ENCODE assay signal across 35 cellular contexts in genomic region chr10:36375107-36375506, GRCh38.
"Had no signal": no experiment of that assay in that cellular context is flagged by ENCODE, and none has a peak within 500 bp of the region (broad histone marks: within the 10 kb centered on the region; RNA-seq: fewer than 3 reads in every experiment).

No MANE protein-coding gene starts in this region.

- H3K9me3 ChIP-seq: MG63 had no signal

- H3K36me3 ChIP-seq: MG63 had no signal

- H3K4me3 ChIP-seq: MG63 had no signal

- H3K27me3 ChIP-seq: MG63 had no signal

- DNase-seq: Karpas-422, Kasumi-1, MG63, MM.1S, MV-4-11, NCI-H1048, NCI-H1092, NCI-H1092 treated with DMSO at 0.1 percent for 48 hours, NCI-H1105, NCI-H1105 treated with DMSO at 0.1 percent for 48 hours, NCI-H1417, NCI-H1417 treated with DMSO at 0.1 percent for 48 hours, NCI-H1436, NCI-H1436 treated with DMSO at 0.1 percent for 48 hours, NCI-H146, NCI-H1694, NCI-H1694 treated with DMSO at 0.1 percent for 48 hours, NCI-H187, NCI-H187 treated with DMSO at 0.1 percent for 48 hours, NCI-H1930, NCI-H2029, NCI-H2029 treated with DMSO at 0.1 percent for 48 hours, NCI-H2081, NCI-H2081 treated with DMSO at 0.1 percent for 48 hours, NCI-H2107, NCI-H2171, NCI-H2171 treated with DMSO at 0.1 percent for 48 hours, NCI-H2227 treated with DMSO at 0.1 percent for 48 hours, NCI-H226, NCI-H345, NCI-H446, NCI-H446 treated with DMSO at 0.1 percent for 48 hours, NCI-H510A, NCI-H510A treated with DMSO at 0.1 percent for 48 hours, NCI-H524 had no signal
